ENCODE assay signal across 27 cellular contexts in the genomic region with DNA sequence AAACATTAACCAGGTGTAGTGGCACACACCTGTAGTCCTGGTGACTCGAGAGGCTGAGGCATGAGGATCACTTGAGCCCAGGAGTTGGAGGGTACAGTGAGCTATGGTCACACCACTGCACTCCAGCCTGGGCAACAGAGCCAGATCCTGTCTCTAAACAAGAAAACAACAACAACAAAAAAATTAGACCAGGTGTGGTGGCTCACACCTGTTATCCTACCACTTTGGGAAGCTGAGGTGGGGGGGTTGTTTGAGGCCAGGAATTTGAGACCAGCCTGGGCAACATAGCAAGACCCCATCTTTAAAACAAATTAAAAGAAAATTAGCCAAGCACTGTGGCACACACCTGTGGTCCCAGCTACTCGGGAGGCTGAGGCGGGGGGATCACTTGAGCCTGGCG.
"Had no signal": no experiment of that assay in that cellular context is flagged by ENCODE, and none has a peak within 500 bp of the region (broad histone marks: within the 10 kb centered on the region; RNA-seq: fewer than 3 reads in every experiment).

No MANE protein-coding gene starts in this region.

- ATAC-seq: stimulated activated effector memory CD8-positive, alpha-beta T cell treated with anti-CD3 and anti-CD28 coated beads, Interleukin-12 subunit alpha, Interleukin-12 subunit beta, amount 100 ng/mL, for 72 hours; stimulated activated memory B cell treated with anti-CD40 and anti-IgM and Interleukin-4, amounts not matched to agents 10 μg/mL and 1 μg/mL and 100 μg/mL, for 72 hours; stimulated activated naive B cell treated with anti-CD40 and anti-IgM and Interleukin-4, amounts not matched to agents 10 μg/mL and 1 μg/mL and 100 μg/mL, for 72 hours; stimulated activated naive CD8-positive, alpha-beta T cell treated with anti-CD3 and anti-CD28 coated beads, Interleukin-15, amount 100 ng/mL, for 72 hours; stimulated activated naive CD8-positive, alpha-beta T cell treated with anti-CD3 and anti-CD28 coated beads, Interleukin-15, Interleukin-2, amounts not matched to agents 100 U/mL and 50 U/mL, for 24 hours; upper lobe of right lung had no signal

- DNase-seq: stimulated activated CD4-positive, alpha-beta T cell treated with anti-CD3 and anti-CD28 coated beads, Interleukin-2, amount 100 ng/mL, for 48 hours; stimulated activated CD4-positive, alpha-beta T cell treated with anti-CD3 and anti-CD28 coated beads, Interleukin-4, amount 100 ng/mL, for 1 hour; stimulated activated CD4-positive, alpha-beta T cell treated with anti-CD3 and anti-CD28 coated beads, Interleukin-4, amount 100 ng/mL, for 24 hours; stimulated activated CD4-positive, alpha-beta T cell treated with anti-CD3 and anti-CD28 coated beads, Interleukin-4, amount 100 ng/mL, for 4 hours; stimulated activated CD8-positive, alpha-beta memory T cell treated with anti-CD3 and anti-CD28 coated beads, Interleukin-4, amount 100 ng/mL, for 48 hours; stimulated activated naive B cell treated with anti-CD40 and anti-IgM and Interleukin-4, amounts not matched to agents 10 μg/mL and 1 μg/mL and 100 μg/mL, for 72 hours; stimulated activated naive CD4-positive, alpha-beta T cell; stimulated activated naive CD4-positive, alpha-beta T cell treated with Interleukin-2 at 50 U/mL for 16 hours; stimulated activated naive CD8-positive, alpha-beta T cell treated with anti-CD3 and anti-CD28 coated beads, Interleukin-15, amount 100 ng/mL, for 72 hours; stimulated activated naive CD8-positive, alpha-beta T cell treated with anti-CD3 and anti-CD28 coated beads, Interleukin-15, Interleukin-2, amounts not matched to agents 100 U/mL and 50 U/mL, for 24 hours; stomach; substantia nigra; testis; thyroid gland; tibial artery; transverse colon; trophoblast cell; upper lobe of left lung; upper lobe of right lung; uterus had no signal

- H3K27me3 ChIP-seq: testis, thyroid gland, upper lobe of left lung, uterus, vagina had no signal

- H3K36me3 ChIP-seq: stomach, suprapubic skin, thoracic aorta, thyroid gland, tibial artery, tibial nerve, transverse colon, upper lobe of left lung, upper lobe of right lung, uterus, vagina had no signal

- H3K4me3 ChIP-seq: stomach, suprapubic skin, testis, thoracic aorta, thyroid gland, tibial artery, tibial nerve, transverse colon, upper lobe of left lung, upper lobe of right lung, uterus, vagina had no signal

- H3K4me1 ChIP-seq: stomach, suprapubic skin, testis, thyroid gland, tibial artery, tibial nerve, transverse colon, upper lobe of left lung, upper lobe of right lung, uterus, vagina had no signal

- H3K27ac ChIP-seq: stomach, suprapubic skin, testis, thoracic aorta, thyroid gland, tibial artery, tibial nerve, transverse colon, upper lobe of left lung, upper lobe of right lung, uterus, vagina had no signal

- H3K9me3 ChIP-seq: stomach, suprapubic skin, testis, thoracic aorta, thyroid gland, tibial artery, tibial nerve, transverse colon, upper lobe of left lung, upper lobe of right lung, uterus, vagina had no signal

- FAIRE-seq: urothelium cell line had no signal
